12 cellular contexts compared by ENCODE assay signal in the genomic region with DNA sequence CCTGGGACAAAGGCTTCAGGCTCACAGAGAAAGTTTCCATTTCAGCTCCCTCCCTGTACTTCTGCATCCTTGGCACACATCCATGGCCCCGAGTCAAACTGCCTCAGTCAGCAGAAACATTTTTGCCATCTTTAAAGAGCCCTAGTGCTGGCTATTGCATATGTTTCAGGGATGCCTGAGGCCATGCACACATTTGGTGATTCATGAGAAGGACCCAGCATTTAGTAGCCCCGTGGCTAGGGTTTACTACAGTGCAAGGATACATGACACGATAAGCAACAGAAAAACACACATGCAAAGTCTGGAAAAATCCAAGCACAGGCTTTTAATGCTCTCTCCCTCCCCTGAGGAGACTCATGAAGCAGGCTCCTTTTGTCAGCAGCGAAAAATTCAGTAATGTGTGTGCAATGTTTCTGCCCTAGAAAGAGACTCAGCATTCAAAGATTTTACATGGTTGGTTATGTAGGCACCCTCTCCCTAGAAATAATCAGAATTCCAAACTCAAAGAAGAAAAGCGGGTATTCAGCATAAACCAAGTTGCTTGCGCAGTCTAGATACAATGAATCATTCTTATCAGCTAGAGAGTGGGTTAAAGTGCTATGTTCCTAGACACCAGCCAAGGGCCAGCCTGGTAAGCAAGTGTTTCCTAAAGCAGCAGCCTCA. TPM values are rescaled to one million over a fixed set of nuclear protein-coding genes. Genes with fewer than 3 reads are reported as not detected.
DNase-seq lines count a peak whose midpoint lies in the region; ATAC-seq, FAIRE-seq and TF ChIP-seq lines count a peak whose summit lies in the region.
"Had no signal": no experiment of that assay in that cellular context is flagged by ENCODE, and none has a peak within 500 bp of the region (broad histone marks: within the 10 kb centered on the region; RNA-seq: fewer than 3 reads in every experiment).

No MANE protein-coding gene starts in this region.

- H3K9me3 ChIP-seq in A549 (0 out of 3 replicates have a peak, but pooled peaks cover 2% of the 10 kb centered on the region), left lung (peaks cover 0 to under 1% of the 10 kb centered on the region in 2 donors), WERI-Rb-1 (ENCODE audit: severe bottlenecking) (no peaks in the 10 kb centered on the region)
- H3K9me3 ChIP-seq: pancreas had no signal

- no peaks in the 10 kb centered on the region for H3K27me3 ChIP-seq in left lung
- H3K27me3 ChIP-seq in WERI-Rb-1 (ENCODE audit: insufficient read depth, low read depth, severe bottlenecking): no peaks in the 10 kb centered on the region
- H3K27me3 ChIP-seq: BLaER1 treated with 17β-estradiol and CSF1 and Interleukin-3, amounts not matched to agents 10 nM and 100 nM had no signal

- ATAC-seq in A549: peak; percentile 30 to 41; a peak in 2 of 6 replicates
- peak; percentile 65 for ATAC-seq in left lung

- no peak overlapping the region for H3K4me2 ChIP-seq in A549

- FAIRE-seq in A549 (lab: Jason Lieb, UNC): no peak
- FAIRE-seq: H54, pancreas had no signal

- no peak for TF ChIP-seq RAD21 in A549 (conservative IDR thresholded peaks at IDR 0.05 in 1 of 2, IDR thresholded peaks at IDR 0.05 in 1 of 2)

- H3K4me3 ChIP-seq in A549 (no peak overlapping the region), left lung (no peak overlapping the region), WERI-Rb-1 (ENCODE audit: low read depth, low read length) (no peak overlapping the region)
- H3K4me3 ChIP-seq: BLaER1 treated with 17β-estradiol and CSF1 and Interleukin-3, amounts not matched to agents 10 nM and 100 nM; pancreas had no signal

- no peaks in the 10 kb centered on the region for H3K36me3 ChIP-seq in left lung
- no peaks in the 10 kb centered on the region for H3K36me3 ChIP-seq in WERI-Rb-1
- H3K36me3 ChIP-seq: BLaER1 treated with 17β-estradiol and CSF1 and Interleukin-3, amounts not matched to agents 10 nM and 100 nM; pancreas had no signal

- no peak for TF ChIP-seq EP300 in A549 (IDR thresholded peaks at IDR 0.05)

- CTCF ChIA-PET in A549 (lab: Yijun Ruan, JAX): no interaction called here
- CTCF ChIA-PET in GM10248 (lab: Yijun Ruan, JAX): interaction anchor here (1.7 kb wide), 1 partner anchor 14 kb away, joined by 5 read pairs; no protein-coding TSS in a partner anchor

- 30% methylated on average over 6 of the region's 6 CpGs for WGBS in A549 (ENCODE audit: missing lambda C conversion rate)

- TF ChIP-seq CTCF in A549 (IDR thresholded peaks at IDR 0.05) (no peak), left lung (IDR thresholded peaks at IDR 0.05) (no peak), WERI-Rb-1 (IDR thresholded peaks at IDR 0.05; ENCODE audit: low read depth, low read length) (no peak), GM10248 (IDR thresholded peaks at IDR 0.05; ENCODE audit: control extremely low read depth, extremely low read depth, low read depth, missing control alignments) (no peak)

- intact Hi-C loops in left lung (cut with DNase I): no loop called here

- DNase-seq in A549 (ENCODE audit: low read depth in 1 of 2, low spot score in 1 of 2): no peak
- DNase-seq in LHCN-M2 (ENCODE audit: low read depth): peak; percentile 23
- peak; percentile 55 for DNase-seq in cerebellum (ENCODE audit: low spot score)
- peak in 1 of 2 donors; percentile 50 for DNase-seq in left lung
- DNase-seq in NCI-H446 treated with DMSO at 0.1 percent for 48 hours (lab: John Stamatoyannopoulos, UW): no peak
- DNase-seq in WERI-Rb-1: no peak
- DNase-seq in NCI-H2029 (lab: John Stamatoyannopoulos, UW): no peak
- DNase-seq in GM10248 (ENCODE audit: extremely low spot score): no peak
- DNase-seq: NCI-H510A treated with DMSO at 0.1 percent for 48 hours had no signal

- no peak for TF ChIP-seq POLR2A in A549 (IDR thresholded peaks at IDR 0.05; ENCODE audit: low read length)

- H3K27ac ChIP-seq in A549: no peak overlapping the region
- no peak overlapping the region for H3K27ac ChIP-seq in left lung
- H3K27ac ChIP-seq in WERI-Rb-1: no peak overlapping the region
- H3K27ac ChIP-seq: BLaER1 treated with 17β-estradiol and CSF1 and Interleukin-3, amounts not matched to agents 10 nM and 100 nM; pancreas had no signal

- POLR2A ChIA-PET in A549 (lab: Yijun Ruan, JAX): no interaction called here
- POLR2A ChIA-PET in GM10248 (lab: Yijun Ruan, JAX): no interaction called here

- H3K4me1 ChIP-seq in A549 (no peaks in the 10 kb centered on the region), left lung (no peaks in the 10 kb centered on the region)
- H3K4me1 ChIP-seq: pancreas had no signal

TF ChIP-seq in A549, 52 proteins besides CTCF, POLR2A, EP300 and RAD21:
- TF ChIP-seq TP53 (CRISPR knock-in tag; IDR thresholded peaks at IDR 0.05): no peak
- no peak for TF ChIP-seq MYC (IDR thresholded peaks at IDR 0.05; ENCODE audit: borderline replicate concordance, low read length)
- no peak for TF ChIP-seq FOSB (CRISPR knock-in tag; IDR thresholded peaks at IDR 0.05)
- TF ChIP-seq MAFK (IDR thresholded peaks at IDR 0.05; ENCODE audit: partially characterized antibody): peak; percentile 73
- TF ChIP-seq EHMT2 (IDR thresholded peaks at IDR 0.05; ENCODE audit: low read depth): no peak
- TF ChIP-seq TFCP2L1 (CRISPR knock-in tag; IDR thresholded peaks at IDR 0.05): no peak

RNA-seq across cellular contexts. Expression of a gene that starts 17.6 kb away (rescaled TPM):
- not detected in 2 replicates for polyA plus RNA-seq in A549 (2011; rRNA removed)
- polyA plus RNA-seq in A549 (2012; cell fraction: cytosol; rRNA removed): not detected in 2 replicates
- not detected in 2 replicates for polyA plus RNA-seq in A549 (2012; cell fraction: nucleus; rRNA removed)
- not detected in 3 replicates for polyA plus RNA-seq in A549 (2017; fragmentation: RNase III; extraction: RNeasy Plus Mini Kit Qiagen cat#74134 plus additional on column Dnase treatment)
- polyA minus RNA-seq in A549 (2011; rRNA and poly(A)+ RNA removed): not detected in 2 replicates
- total RNA-seq in LHCN-M2 (2014; rRNA removed): not detected in 2 replicates
- not detected for polyA plus RNA-seq in LHCN-M2 (2012)
- not detected for total RNA-seq in cerebellum
- total RNA-seq in left lung: 1 to 10 TPM in 1 of 2 donors, not detected in 1; 1.6 TPM
- total RNA-seq: pancreas had no signal
- polyA plus RNA-seq: pancreas had no signal

RNA-seq across cellular contexts. Expression of a gene that starts 26.0 kb away (rescaled TPM):
- 20.0 and 21.1 TPM in 2 replicates for polyA plus RNA-seq in A549 (2011; rRNA removed)
- polyA plus RNA-seq in A549 (2012; cell fraction: cytosol; rRNA removed): 3.9 and 4.9 TPM in 2 replicates
- 9.7 and 10.3 TPM in 2 replicates for polyA plus RNA-seq in A549 (2012; cell fraction: nucleus; rRNA removed)
- polyA plus RNA-seq in A549 (2017; fragmentation: RNase III; extraction: RNeasy Plus Mini Kit Qiagen cat#74134 plus additional on column Dnase treatment): 11.7 to 12.6 TPM (median 12.1 TPM) in 3 replicates
- 6.9 and 7.1 TPM in 2 replicates for polyA minus RNA-seq in A549 (2011; rRNA and poly(A)+ RNA removed)
- total RNA-seq in LHCN-M2 (2014; rRNA removed): 28.5 and 30.7 TPM in 2 replicates
- polyA plus RNA-seq in LHCN-M2 (2012): 16.9 TPM
- total RNA-seq in cerebellum: 19.1 TPM
- total RNA-seq in left lung: 10 to 100 TPM; 34.7 to 43.4 TPM

Comparison
In these comparisons a context has a peak if more than half of its experiments do, and no peak if none do; other contexts are left out.
1. DNase-seq: peak in LHCN-M2 (single experiment) and cerebellum (single experiment); none in A549 (0 of 2), NCI-H446 treated with DMSO at 0.1 percent for 48 hours (single experiment), WERI-Rb-1 (single experiment), NCI-H2029 (single experiment) and GM10248 (single experiment).